In the genomic region with DNA sequence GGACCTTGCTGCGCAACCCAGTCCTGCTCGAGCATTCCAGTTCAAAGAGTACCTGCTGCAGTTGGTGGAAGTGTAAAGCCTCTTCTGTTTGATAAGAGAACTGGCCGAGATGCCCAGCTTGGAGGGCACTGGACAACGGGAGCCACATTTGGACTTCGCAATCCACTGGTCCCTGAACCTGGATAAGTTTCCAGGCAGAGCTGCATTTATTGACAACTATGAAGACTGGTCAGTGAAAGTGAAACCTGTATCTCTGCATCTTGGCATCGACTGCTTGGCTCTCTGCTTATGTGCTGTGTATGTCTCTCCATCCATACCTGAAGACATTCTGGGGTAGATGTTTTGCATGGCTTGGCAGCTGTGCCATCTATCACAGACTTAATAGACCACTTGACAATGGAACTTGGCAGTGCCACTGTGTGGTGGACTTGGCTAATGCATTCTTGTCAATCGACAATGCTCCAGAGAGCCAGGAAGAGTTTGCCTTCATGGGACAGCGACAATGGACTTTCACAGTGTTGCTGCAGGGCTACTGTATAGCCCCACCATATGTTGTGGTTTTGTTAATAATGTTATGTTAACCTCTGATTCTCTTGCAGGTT, we compare ENCODE assay signal across 17 cellular contexts. TPM values are rescaled to one million over a fixed set of nuclear protein-coding genes. Genes with fewer than 3 reads are reported as not detected.
DNase-seq lines count a peak whose midpoint lies in the region; ATAC-seq and TF ChIP-seq lines count a peak whose summit lies in the region.
"Had no signal": no experiment of that assay in that cellular context is flagged by ENCODE, and none has a peak within 500 bp of the region (broad histone marks: within the 10 kb centered on the region; RNA-seq: fewer than 3 reads in every experiment).

No MANE protein-coding gene starts in this region.

- no peaks in the 10 kb centered on the region for H3K4me1 ChIP-seq in osteoblast (ENCODE audit: insufficient read depth, low read length)
- H3K4me1 ChIP-seq: BE2C had no signal

- TF ChIP-seq RAD21 in Ishikawa (IDR thresholded peaks at IDR 0.05; ENCODE audit: low read depth), result no peak

- no peak overlapping the region for H3K27ac ChIP-seq in osteoblast (ENCODE audit: low read depth, low read length)

- DNase-seq in DMS79 (lab: John Stamatoyannopoulos, UW), result peak; percentile 51
- peak; percentile 40 for DNase-seq in globus pallidus (ENCODE audit: low spot score)
- peak; percentile 10 for DNase-seq in osteoblast (ENCODE audit: insufficient read length, low spot score, missing footprints)
- no peak for DNase-seq in SHP77 treated with DMSO at 0.1 percent for 48 hours (lab: John Stamatoyannopoulos, UW)
- DNase-seq: BE2C; CD4-positive, alpha-beta T cell; GDM1; KG1; NCI-H2081 treated with DMSO at 0.1 percent for 48 hours; NCI-H446; NCI-H774 had no signal

- no peaks in the 10 kb centered on the region for H3K79me2 ChIP-seq in osteoblast (ENCODE audit: insufficient read depth, low read length)

- no peaks in the 10 kb centered on the region for H4K20me1 ChIP-seq in osteoblast (ENCODE audit: insufficient read depth, low read length)

- H3K4me3 ChIP-seq in osteoblast (ENCODE audit: insufficient read depth, low read length), result no peak overlapping the region
- H3K4me3 ChIP-seq: GM12878, GM23338 had no signal

- TF ChIP-seq CTCF in osteoblast (IDR thresholded peaks at IDR 0.05; ENCODE audit: extremely low read depth, low read depth, low read length), result no peak

- H2AFZ ChIP-seq in osteoblast (ENCODE audit: low read length), result no peak overlapping the region
- H2AFZ ChIP-seq: GM23338 had no signal

- no peak overlapping the region for H3K4me2 ChIP-seq in osteoblast (ENCODE audit: insufficient read depth, low read length)
- H3K4me2 ChIP-seq: GM23338 had no signal

- peaks cover 11% of the 10 kb centered on the region for H3K27me3 ChIP-seq in osteoblast (ENCODE audit: insufficient read depth, low read length)
- H3K27me3 ChIP-seq: BE2C had no signal

- no peak for TF ChIP-seq EP300 in Ishikawa (IDR thresholded peaks at IDR 0.05; ENCODE audit: borderline replicate concordance)

- H3K36me3 ChIP-seq in osteoblast (ENCODE audit: insufficient read depth, low read length), result no peaks in the 10 kb centered on the region
- H3K36me3 ChIP-seq: BE2C had no signal

- no peaks in the 10 kb centered on the region for H3K9me3 ChIP-seq in osteoblast (ENCODE audit: low read depth, low read length)
- H3K9me3 ChIP-seq: BE2C had no signal

- ATAC-seq in GM21619 (IDR thresholded peaks at IDR 0.05; ENCODE audit: unreplicated experiment) (no peak), HG03095 (IDR thresholded peaks at IDR 0.05; ENCODE audit: unreplicated experiment) (no peak)
- ATAC-seq: GM12878, GM23338, HCT116 had no signal

TF ChIP-seq in Ishikawa, 13 proteins besides CTCF, POLR2A, EP300 and RAD21:
- no peak for TF ChIP-seq CEBPB (IDR thresholded peaks at IDR 0.05)
- TF ChIP-seq TCF12 (IDR thresholded peaks at IDR 0.05; ENCODE audit: low read depth), result no peak
- no peak for TF ChIP-seq EGR1 (IDR thresholded peaks at IDR 0.05)
- TF ChIP-seq, protein P1, sequence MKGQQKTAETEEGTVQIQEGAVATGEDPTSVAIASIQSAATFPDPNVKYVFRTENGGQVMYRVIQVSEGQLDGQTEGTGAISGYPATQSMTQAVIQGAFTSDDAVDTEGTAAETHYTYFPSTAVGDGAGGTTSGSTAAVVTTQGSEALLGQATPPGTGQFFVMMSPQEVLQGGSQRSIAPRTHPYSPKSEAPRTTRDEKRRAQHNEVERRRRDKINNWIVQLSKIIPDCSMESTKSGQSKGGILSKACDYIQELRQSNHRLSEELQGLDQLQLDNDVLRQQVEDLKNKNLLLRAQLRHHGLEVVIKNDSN (IDR thresholded peaks at IDR 0.05), result no peak
- TF ChIP-seq NFIC (IDR thresholded peaks at IDR 0.05), result peak; percentile 26; the same call in 1 of the 2 replicates
- TF ChIP-seq, protein P2, sequence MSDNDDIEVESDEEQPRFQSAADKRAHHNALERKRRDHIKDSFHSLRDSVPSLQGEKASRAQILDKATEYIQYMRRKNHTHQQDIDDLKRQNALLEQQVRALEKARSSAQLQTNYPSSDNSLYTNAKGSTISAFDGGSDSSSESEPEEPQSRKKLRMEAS (IDR thresholded peaks at IDR 0.05), result no peak

RNA-seq across cellular contexts. Expression of a gene that starts 43.5 kb away (rescaled TPM):
- 19.2 and 20.0 TPM in 2 replicates for total RNA-seq in osteoblast

RNA-seq across cellular contexts. Expression of a gene that starts 48.7 kb away (rescaled TPM):
- under 0.01 TPM in 1 of 2 replicates, not detected in the other for total RNA-seq in osteoblast
- total RNA-seq: CD4-positive, alpha-beta T cell; GM12878; GM23338 had no signal
